In genomic region chr2:233528182-233528581, GRCh38 we compare ENCODE assay signal across 3 cellular contexts.
"Had no signal": no experiment of that assay in that cellular context is flagged by ENCODE, and none has a peak within 500 bp of the region (broad histone marks: within the 10 kb centered on the region; RNA-seq: fewer than 3 reads in every experiment).

No MANE protein-coding gene starts in this region.

- ATAC-seq: GM12878 had no signal

- DNase-seq: GDM1, GF-D8 had no signal

- H3K4me3 ChIP-seq: GM12878 had no signal
